ENCODE assay signal across 26 cellular contexts in the genomic region with DNA sequence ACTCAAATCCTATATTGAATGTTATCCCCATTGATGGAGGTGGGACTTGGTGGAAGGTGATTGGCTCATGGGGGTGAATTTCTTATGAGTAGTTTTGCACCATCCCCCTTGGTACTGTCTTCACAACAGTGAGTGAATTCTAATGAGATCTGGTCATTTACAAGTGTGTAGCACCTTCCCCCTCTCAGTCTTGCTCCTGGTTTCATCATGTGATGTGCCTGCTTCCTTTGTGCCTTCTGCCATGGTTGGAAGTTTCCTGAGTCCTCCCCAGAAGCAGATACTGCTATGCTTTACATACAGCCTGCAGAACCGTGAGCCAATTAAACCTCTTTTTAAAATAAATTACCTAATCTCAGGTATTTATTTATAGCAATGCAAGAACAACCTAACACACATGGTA.
"Had no signal": no experiment of that assay in that cellular context is flagged by ENCODE, and none has a peak within 500 bp of the region (broad histone marks: within the 10 kb centered on the region; RNA-seq: fewer than 3 reads in every experiment).

No MANE protein-coding gene starts in this region.

- H3K4me3 ChIP-seq: coronary artery, dorsolateral prefrontal cortex, esophagus squamous epithelium, gastrocnemius medialis, heart right ventricle, left lung, lower lobe of right lung had no signal

- DNase-seq: dermis blood vessel endothelial cell; dorsolateral prefrontal cortex; effector CD4-positive, alpha-beta T cell; effector memory CD4-positive, alpha-beta T cell; esophagus squamous epithelium; foreskin fibroblast; foreskin melanocyte; gastrocnemius medialis; glutamatergic neuron; head of caudate nucleus; heart right ventricle; hippocampal formation; left cardiac atrium; left lung; left ventricle myocardium superior; lower lobe of right lung; mesenchymal stem cell; midbrain; naive thymus-derived CD4-positive, alpha-beta T cell had no signal

- ATAC-seq: esophagus mucosa; gastrocnemius medialis; heart right ventricle; left cardiac atrium; left lung; left ventricle myocardium superior; lower lobe of right lung; naive thymus-derived CD4-positive, alpha-beta T cell had no signal

- H3K27me3 ChIP-seq: dorsolateral prefrontal cortex, esophagus squamous epithelium, gastrocnemius medialis, heart right ventricle, left lung had no signal

- FAIRE-seq: colon, endothelial cell of umbilical vein, islet of Langerhans, keratinocyte had no signal

- H3K4me1 ChIP-seq: esophagus squamous epithelium, gastrocnemius medialis, heart right ventricle, left lung, lower lobe of right lung had no signal

- H3K27ac ChIP-seq: coronary artery, dorsolateral prefrontal cortex, epithelial cell of prostate, esophagus squamous epithelium, gastrocnemius medialis, heart right ventricle, left lung, lower lobe of right lung had no signal

- H3K36me3 ChIP-seq: esophagus squamous epithelium, gastrocnemius medialis, heart right ventricle, left lung, lower lobe of right lung had no signal

- H3K9me3 ChIP-seq: esophagus squamous epithelium, gastrocnemius medialis, heart right ventricle, left lung, lower lobe of right lung had no signal
